Comparison of ENCODE assay signal across 8 cellular contexts in genomic region chr14:73762375-73762822, GRCh38. TPM values are rescaled to one million over a fixed set of nuclear protein-coding genes. Genes with fewer than 3 reads are reported as not detected.
DNase-seq lines count a peak whose midpoint lies in the region; ATAC-seq and TF ChIP-seq lines count a peak whose summit lies in the region.

No MANE protein-coding gene starts in this region.

- TF ChIP-seq CTCF in GM12875 (IDR thresholded peaks at IDR 0.05; ENCODE audit: borderline replicate concordance, insufficient read depth, low read depth, low read length) (no peak), parathyroid adenoma (IDR thresholded peaks at IDR 0.05) (no peak), foreskin keratinocyte (conservative IDR thresholded peaks at IDR 0.05) (no peak)

- H3K9me3 Mint-ChIP-seq in activated naive CD4-positive, alpha-beta T cell treated with anti-CD3 and anti-CD28 coated beads, Interleukin-2, amount 10 ng/mL, durations not matched to agents 7 days and 5 days = no peaks in the 10 kb centered on the region

- H2AFZ ChIP-seq in parathyroid adenoma = no peak overlapping the region

- peak; percentile 32 for ATAC-seq in HG02610 (IDR thresholded peaks at IDR 0.05; ENCODE audit: unreplicated experiment)
- ATAC-seq in HG03457 (IDR thresholded peaks at IDR 0.05; ENCODE audit: unreplicated experiment) = no peak
- no peak for ATAC-seq in foreskin keratinocyte
- no peak for ATAC-seq in GM21390 (IDR thresholded peaks at IDR 0.05; ENCODE audit: unreplicated experiment)

- peak overlapping the region; percentile 39 for H3K4me3 Mint-ChIP-seq in activated naive CD4-positive, alpha-beta T cell treated with anti-CD3 and anti-CD28 coated beads, Interleukin-2, amount 10 ng/mL, durations not matched to agents 7 days and 5 days

- H3K27me3 ChIP-seq in parathyroid adenoma (ENCODE audit: control insufficient read depth, insufficient read depth, low read length) (no peaks in the 10 kb centered on the region), foreskin keratinocyte (no peaks in the 10 kb centered on the region)

- H3K27ac ChIP-seq in parathyroid adenoma (peak overlapping the region; percentile 91), foreskin keratinocyte (no peak overlapping the region)

- H3K79me2 ChIP-seq in parathyroid adenoma = peaks cover 78% of the 10 kb centered on the region

- peaks cover 65% of the 10 kb centered on the region for H3K4me1 Mint-ChIP-seq in activated naive CD4-positive, alpha-beta T cell treated with anti-CD3 and anti-CD28 coated beads, Interleukin-2, amount 10 ng/mL, durations not matched to agents 7 days and 5 days

- H3K9ac ChIP-seq in parathyroid adenoma = no peak overlapping the region

- peak; percentile 44 for DNase-seq in activated naive CD4-positive, alpha-beta T cell treated with anti-CD3 and anti-CD28 coated beads, Interleukin-2, amount 10 ng/mL, durations not matched to agents 7 days and 5 days
- no peak for DNase-seq in foreskin keratinocyte
- DNase-seq in foreskin melanocyte = no peak

- H3K27ac Mint-ChIP-seq in activated naive CD4-positive, alpha-beta T cell treated with anti-CD3 and anti-CD28 coated beads, Interleukin-2, amount 10 ng/mL, durations not matched to agents 7 days and 5 days = peak overlapping the region; percentile 97

- H3K27me3 Mint-ChIP-seq in activated naive CD4-positive, alpha-beta T cell treated with anti-CD3 and anti-CD28 coated beads, Interleukin-2, amount 10 ng/mL, durations not matched to agents 7 days and 5 days = no peaks in the 10 kb centered on the region

- CTCF ChIA-PET in activated naive CD4-positive, alpha-beta T cell treated with anti-CD3 and anti-CD28 coated beads, Interleukin-2, amount 10 ng/mL, durations not matched to agents 7 days and 5 days (lab: Charles Lee) = interaction anchor here (0.6 to 8.2 kb wide), 6 partner anchors 9 to 1078 kb away, joined by 3 to 45 read pairs (median 3); no protein-coding TSS in a partner anchor

- H3K4me1 ChIP-seq in parathyroid adenoma = peaks cover 67% of the 10 kb centered on the region
- peaks cover 7% of the 10 kb centered on the region for H3K4me1 ChIP-seq in foreskin keratinocyte

- H3K4me2 ChIP-seq in parathyroid adenoma (ENCODE audit: low read length) = peak overlapping the region; percentile 47

- peaks cover 14% of the 10 kb centered on the region for H3K36me3 Mint-ChIP-seq in activated naive CD4-positive, alpha-beta T cell treated with anti-CD3 and anti-CD28 coated beads, Interleukin-2, amount 10 ng/mL, durations not matched to agents 7 days and 5 days

- H3K4me3 ChIP-seq in GM12875 (ENCODE audit: low read depth, low read length) = peak overlapping the region; percentile 38
- H3K4me3 ChIP-seq in parathyroid adenoma (ENCODE audit: low read depth, low read length) = no peak overlapping the region

- H3K9me3 ChIP-seq in parathyroid adenoma (ENCODE audit: control insufficient read depth, low read length) = no peaks in the 10 kb centered on the region

- H3K36me3 ChIP-seq in parathyroid adenoma (ENCODE audit: control insufficient read depth, insufficient read depth, low read length) = no peaks in the 10 kb centered on the region

RNA-seq across cellular contexts. Expression of gene PNMA1, which starts 48.2 kb away (rescaled TPM):
- 12.2 and 13.6 TPM in 2 replicates for total RNA-seq in foreskin keratinocyte
- 9.6 TPM in 2 replicates for polyA plus RNA-seq in foreskin keratinocyte
